ENCODE assay signal across 8 cellular contexts in genomic region chr22:41780714-41781507, GRCh38. TPM values are rescaled to one million over a fixed set of nuclear protein-coding genes. Genes with fewer than 3 reads are reported as not detected.
DNase-seq lines count a peak whose midpoint lies in the region; ATAC-seq lines count a peak whose summit lies in the region.

No MANE protein-coding gene starts in this region.

- peak overlapping the region; percentile 100 for H3K27ac Mint-ChIP-seq in T-cell

- H3K36me3 Mint-ChIP-seq in T-cell = peaks cover 8% of the 10 kb centered on the region

- CTCF ChIA-PET in T-cell (lab: Charles Lee) = interaction anchor here (0.6 to 3.7 kb wide), 13 partner anchors 11 to 588 kb away, joined by 3 to 46 read pairs (median 5); partner anchors contain the start of genes CCDC134 (in 2 of the 2), MEI1 (in 1 of the 2) and SREBF2 (in 1 of the 2)

- no peaks in the 10 kb centered on the region for H3K9me3 Mint-ChIP-seq in T-cell

- peak overlapping the region; percentile 84 to 90 (median 84) for H3K4me3 Mint-ChIP-seq in T-cell

- DNase-seq in T-cell (peak; percentile 66 to 100 (median 96)), lung microvascular endothelial cell (ENCODE audit: low read depth in 2 of 2) (peak; percentile 78 to 79), NCI-H69 (lab: John Stamatoyannopoulos, UW) (no peak), ACHN (no peak)
- DNase-seq in activated naive CD8-positive, alpha-beta T cell treated with anti-CD3 and anti-CD28 coated beads, Interleukin-2, amount 50 U/mL, for 16 hours (ENCODE audit: low read depth, low spot score) = peak; percentile 74
- peak; percentile 75 for DNase-seq in stimulated activated CD8-positive, alpha-beta memory T cell treated with anti-CD3 and anti-CD28 coated beads, Interleukin-4, amount 100 ng/mL, for 24 hours (ENCODE audit: low read depth)

- peak; percentile 74 for ATAC-seq in GM18873 (IDR thresholded peaks at IDR 0.05; ENCODE audit: low FRiP score, unreplicated experiment)
- peak; percentile 72 for ATAC-seq in HG03064 (IDR thresholded peaks at IDR 0.05; ENCODE audit: low read depth, unreplicated experiment)
- peak; percentile 96 to 97 (median 96) for ATAC-seq in T-cell (replicated peaks in 1 of 4)

- no peaks in the 10 kb centered on the region for H3K27me3 Mint-ChIP-seq in T-cell

- POLR2A ChIA-PET in T-cell (lab: Charles Lee) = interaction anchor here (0.6 to 5.0 kb wide), 14 partner anchors 10 to 214 kb away, joined by 3 to 81 read pairs (median 4); partner anchors contain the start of genes CCDC134 (in 2 of the 2) and SREBF2 (in 2 of the 2)

- in situ Hi-C loops in ACHN (cut with HindIII; ENCODE audit: low pct_ligation_motif_present, low pct_unique_long_range_greater_than_20kb, low sequenced_read_pairs) = no loop called here

- peaks cover 49 to 58% (median 56%) of the 10 kb centered on the region in 3 donors for H3K4me1 Mint-ChIP-seq in T-cell

RNA-seq across cellular contexts. Expression of gene CCDC134, which starts 19.6 kb away (rescaled TPM):
- 10 to 100 TPM; 14.4 to 21.7 (median 16.7) TPM for total RNA-seq in T-cell
- total RNA-seq in lung microvascular endothelial cell = 2.4 and 4.8 TPM in 2 replicates

RNA-seq across cellular contexts. Expression of gene SREBF2, which starts 52.0 kb away (rescaled TPM):
- total RNA-seq in T-cell (100 to 1,000 TPM in 3 of 5 donors, 10 to 100 TPM in 2; 71.9 to 128 (median 112) TPM), lung microvascular endothelial cell (36.4 and 47.2 TPM in 2 replicates)

Comparison
In these comparisons a context has a peak if more than half of its experiments do, and no peak if none do; other contexts are left out.
1. DNase-seq: peak in T-cell (34 of 34), activated naive CD8-positive, alpha-beta T cell treated with anti-CD3 and anti-CD28 coated beads, Interleukin-2, amount 50 U/mL, for 16 hours (single experiment), lung microvascular endothelial cell (2 of 2) and stimulated activated CD8-positive, alpha-beta memory T cell treated with anti-CD3 and anti-CD28 coated beads, Interleukin-4, amount 100 ng/mL, for 24 hours (single experiment); none in NCI-H69 (single experiment) and ACHN (single experiment).
2. Peak in every context shown above with its lines, with median percentiles within 50 percentile points of each other: ATAC-seq.